In genomic region chr1:41774486-41774990, GRCh38 we compare ENCODE assay signal across 1 cellular context.
A peak's percentile ranks its signal among the peaks of the same experiment; 100 is the strongest.
TF ChIP-seq lines count a peak whose summit lies in the region.

No MANE protein-coding gene starts in this region.

TF ChIP-seq in HEK293, 187 proteins besides CTCF, POLR2A, EP300 and RAD21 (continued from another document):
- TF ChIP-seq, protein P1, sequence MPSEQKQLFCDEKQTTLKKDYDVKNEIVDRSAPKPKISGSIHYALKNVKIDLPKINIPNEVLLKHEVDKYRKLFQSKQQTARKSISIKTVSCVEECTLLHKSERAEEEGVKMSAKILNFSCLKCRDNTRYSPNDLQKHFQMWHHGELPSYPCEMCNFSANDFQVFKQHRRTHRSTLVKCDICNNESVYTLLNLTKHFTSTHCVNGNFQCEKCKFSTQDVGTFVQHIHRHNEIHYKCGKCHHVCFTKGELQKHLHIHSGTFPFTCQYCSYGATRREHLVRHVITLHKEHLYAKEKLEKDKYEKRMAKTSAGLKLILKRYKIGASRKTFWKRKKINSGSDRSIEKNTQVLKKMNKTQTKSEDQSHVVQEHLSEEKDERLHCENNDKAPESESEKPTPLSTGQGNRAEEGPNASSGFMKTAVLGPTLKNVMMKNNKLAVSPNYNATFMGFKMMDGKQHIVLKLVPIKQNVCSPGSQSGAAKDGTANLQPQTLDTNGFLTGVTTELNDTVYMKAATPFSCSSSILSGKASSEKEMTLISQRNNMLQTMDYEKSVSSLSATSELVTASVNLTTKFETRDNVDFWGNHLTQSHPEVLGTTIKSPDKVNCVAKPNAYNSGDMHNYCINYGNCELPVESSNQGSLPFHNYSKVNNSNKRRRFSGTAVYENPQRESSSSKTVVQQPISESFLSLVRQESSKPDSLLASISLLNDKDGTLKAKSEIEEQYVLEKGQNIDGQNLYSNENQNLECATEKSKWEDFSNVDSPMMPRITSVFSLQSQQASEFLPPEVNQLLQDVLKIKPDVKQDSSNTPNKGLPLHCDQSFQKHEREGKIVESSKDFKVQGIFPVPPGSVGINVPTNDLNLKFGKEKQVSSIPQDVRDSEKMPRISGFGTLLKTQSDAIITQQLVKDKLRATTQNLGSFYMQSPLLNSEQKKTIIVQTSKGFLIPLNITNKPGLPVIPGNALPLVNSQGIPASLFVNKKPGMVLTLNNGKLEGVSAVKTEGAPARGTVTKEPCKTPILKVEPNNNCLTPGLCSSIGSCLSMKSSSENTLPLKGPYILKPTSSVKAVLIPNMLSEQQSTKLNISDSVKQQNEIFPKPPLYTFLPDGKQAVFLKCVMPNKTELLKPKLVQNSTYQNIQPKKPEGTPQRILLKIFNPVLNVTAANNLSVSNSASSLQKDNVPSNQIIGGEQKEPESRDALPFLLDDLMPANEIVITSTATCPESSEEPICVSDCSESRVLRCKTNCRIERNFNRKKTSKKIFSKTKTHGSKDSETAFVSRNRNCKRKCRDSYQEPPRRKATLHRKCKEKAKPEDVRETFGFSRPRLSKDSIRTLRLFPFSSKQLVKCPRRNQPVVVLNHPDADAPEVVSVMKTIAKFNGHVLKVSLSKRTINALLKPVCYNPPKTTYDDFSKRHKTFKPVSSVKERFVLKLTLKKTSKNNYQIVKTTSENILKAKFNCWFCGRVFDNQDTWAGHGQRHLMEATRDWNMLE (tag by site-specific recombination; conservative IDR thresholded peaks at IDR 0.05; ENCODE audit: low read depth), result peak; percentile 85
- no peak for TF ChIP-seq ZNF311 (tag by site-specific recombination; IDR thresholded peaks at IDR 0.05; ENCODE audit: borderline replicate concordance)
- TF ChIP-seq PATZ1 (tag by site-specific recombination; IDR thresholded peaks at IDR 0.05), result no peak
- no peak for TF ChIP-seq TRIM28 (IDR thresholded peaks at IDR 0.05; ENCODE audit: borderline replicate concordance, low read length)
- TF ChIP-seq, protein P2, sequence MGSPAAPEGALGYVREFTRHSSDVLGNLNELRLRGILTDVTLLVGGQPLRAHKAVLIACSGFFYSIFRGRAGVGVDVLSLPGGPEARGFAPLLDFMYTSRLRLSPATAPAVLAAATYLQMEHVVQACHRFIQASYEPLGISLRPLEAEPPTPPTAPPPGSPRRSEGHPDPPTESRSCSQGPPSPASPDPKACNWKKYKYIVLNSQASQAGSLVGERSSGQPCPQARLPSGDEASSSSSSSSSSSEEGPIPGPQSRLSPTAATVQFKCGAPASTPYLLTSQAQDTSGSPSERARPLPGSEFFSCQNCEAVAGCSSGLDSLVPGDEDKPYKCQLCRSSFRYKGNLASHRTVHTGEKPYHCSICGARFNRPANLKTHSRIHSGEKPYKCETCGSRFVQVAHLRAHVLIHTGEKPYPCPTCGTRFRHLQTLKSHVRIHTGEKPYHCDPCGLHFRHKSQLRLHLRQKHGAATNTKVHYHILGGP (tag by site-specific recombination; IDR thresholded peaks at IDR 0.05), result no peak
- no peak for TF ChIP-seq KLF8 (tag by site-specific recombination; IDR thresholded peaks at IDR 0.05)
- TF ChIP-seq ZNF404 (tag by site-specific recombination; IDR thresholded peaks at IDR 0.05), result 0 out of 2 replicates have a peak, but pooled peaks have one; percentile 28
- TF ChIP-seq ZNF223 (tag by site-specific recombination; IDR thresholded peaks at IDR 0.05), result no peak
- no peak for TF ChIP-seq TSHZ1 (tag by site-specific recombination; IDR thresholded peaks at IDR 0.05; ENCODE audit: borderline replicate concordance)
- TF ChIP-seq ZNF266 (tag by site-specific recombination; IDR thresholded peaks at IDR 0.05; ENCODE audit: low read depth), result peak; percentile 49; the same call in 1 of the 2 replicates
- TF ChIP-seq TCF7L2 (IDR thresholded peaks at IDR 0.05; ENCODE audit: borderline replicate concordance, low read depth, low read length), result no peak
- no peak for TF ChIP-seq ZBTB21 (tag by site-specific recombination; IDR thresholded peaks at IDR 0.05)
- TF ChIP-seq, protein P3, sequence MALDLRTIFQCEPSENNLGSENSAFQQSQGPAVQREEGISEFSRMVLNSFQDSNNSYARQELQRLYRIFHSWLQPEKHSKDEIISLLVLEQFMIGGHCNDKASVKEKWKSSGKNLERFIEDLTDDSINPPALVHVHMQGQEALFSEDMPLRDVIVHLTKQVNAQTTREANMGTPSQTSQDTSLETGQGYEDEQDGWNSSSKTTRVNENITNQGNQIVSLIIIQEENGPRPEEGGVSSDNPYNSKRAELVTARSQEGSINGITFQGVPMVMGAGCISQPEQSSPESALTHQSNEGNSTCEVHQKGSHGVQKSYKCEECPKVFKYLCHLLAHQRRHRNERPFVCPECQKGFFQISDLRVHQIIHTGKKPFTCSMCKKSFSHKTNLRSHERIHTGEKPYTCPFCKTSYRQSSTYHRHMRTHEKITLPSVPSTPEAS (tag by site-specific recombination; IDR thresholded peaks at IDR 0.05), result no peak
- TF ChIP-seq ZNF37A (tag by site-specific recombination; IDR thresholded peaks at IDR 0.05), result no peak
- TF ChIP-seq ZNF830 (tag by site-specific recombination; IDR thresholded peaks at IDR 0.05; ENCODE audit: low read depth), result no peak
- TF ChIP-seq EGR2 (tag by site-specific recombination; IDR thresholded peaks at IDR 0.05; ENCODE audit: low read depth), result no peak
- TF ChIP-seq ZNF341 (tag by site-specific recombination; IDR thresholded peaks at IDR 0.05; ENCODE audit: low read depth), result no peak
- no peak for TF ChIP-seq KLF10 (tag by site-specific recombination; IDR thresholded peaks at IDR 0.05)
- no peak for TF ChIP-seq ZNF302 (tag by site-specific recombination; IDR thresholded peaks at IDR 0.05; ENCODE audit: low read depth)
